1 cellular context compared by ENCODE assay signal in the genomic region with DNA sequence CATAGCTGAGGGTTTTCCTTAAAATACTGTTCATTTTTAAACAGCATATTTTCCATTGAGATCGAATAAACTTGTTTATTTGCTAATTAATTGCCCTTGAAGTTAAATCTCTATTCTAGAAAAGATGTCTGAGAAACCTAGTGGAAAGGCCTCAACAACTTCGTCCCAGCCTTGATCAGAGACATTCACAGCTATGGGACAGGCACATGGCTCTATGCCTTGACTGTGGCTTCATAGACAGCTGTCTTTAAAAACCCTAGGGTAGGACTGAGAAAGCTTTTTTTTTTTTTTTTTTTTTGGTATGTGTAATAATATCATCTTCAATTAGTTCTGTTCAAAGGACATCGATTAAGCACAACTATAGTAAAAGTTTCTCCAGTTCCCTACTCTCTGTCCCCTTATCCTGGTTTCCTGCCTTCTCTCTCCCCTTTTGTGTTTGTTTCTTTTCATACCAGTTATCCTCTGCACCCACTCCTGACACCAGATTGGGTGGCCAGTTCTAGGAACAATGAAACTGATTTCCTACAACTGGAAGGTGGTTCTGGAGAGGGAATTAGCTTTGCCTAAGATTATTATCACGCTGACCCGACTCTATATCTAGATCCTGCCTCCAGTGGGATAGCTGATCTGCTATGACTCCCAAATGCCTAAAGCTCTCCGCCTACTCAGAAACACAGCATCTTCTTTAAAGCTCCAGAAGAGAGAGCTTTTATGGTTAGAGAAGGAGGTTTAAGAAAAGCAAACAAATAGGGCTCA.
TF ChIP-seq lines count a peak whose summit lies in the region.

No MANE protein-coding gene starts in this region.

TF ChIP-seq in GM23338, 12 proteins besides CTCF, POLR2A, EP300 and RAD21 (continued from another document):
- TF ChIP-seq ZNF462 (CRISPR knock-in tag; IDR thresholded peaks at IDR 0.05) = no peak
- TF ChIP-seq ZNF331 (CRISPR knock-in tag; IDR thresholded peaks at IDR 0.05; ENCODE audit: low read depth) = no peak
- no peak for TF ChIP-seq ZNF114 (CRISPR knock-in tag; IDR thresholded peaks at IDR 0.05)
- no peak for TF ChIP-seq STAT1 (IDR thresholded peaks at IDR 0.05; ENCODE audit: unreplicated experiment)
- no peak for TF ChIP-seq ETS1 (IDR thresholded peaks at IDR 0.05)
